14 cellular contexts compared by ENCODE assay signal in the genomic region with DNA sequence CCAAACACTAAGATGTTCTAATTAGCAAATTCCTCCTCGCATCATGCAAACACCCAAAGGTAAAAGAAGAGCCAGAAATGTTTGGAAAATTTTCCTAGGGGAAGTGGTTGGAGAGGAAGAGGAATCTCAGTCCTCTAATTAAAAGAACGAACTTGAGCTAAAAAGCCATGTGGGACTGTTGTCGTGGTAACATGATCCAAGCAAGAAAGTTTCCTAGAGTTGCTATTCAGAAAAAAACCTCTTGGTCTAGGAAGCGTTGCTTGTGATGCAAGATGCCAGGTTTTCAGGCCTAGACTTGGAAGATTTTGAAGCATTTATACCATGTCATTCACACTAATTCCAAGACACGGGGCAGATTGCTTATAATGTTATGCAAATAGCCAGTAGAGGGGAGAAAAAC.
"Had no signal": no experiment of that assay in that cellular context is flagged by ENCODE, and none has a peak within 500 bp of the region (broad histone marks: within the 10 kb centered on the region; RNA-seq: fewer than 3 reads in every experiment).

No MANE protein-coding gene starts in this region.

- DNase-seq: activated CD4-positive, alpha-beta T cell treated with anti-CD3 and anti-CD28 coated beads, Interleukin-2, amount 50 U/mL, for 1 hour; activated naive CD4-positive, alpha-beta T cell treated with anti-CD3 and anti-CD28 coated beads for 36 hours; activated T-cell treated with anti-CD3 and anti-CD28 coated beads for 4 hours; effector CD8-positive, alpha-beta T cell; glutamatergic neuron; left cardiac atrium; nephron progenitor cell; retina; stimulated activated CD4-positive, alpha-beta T cell treated with anti-CD3 and anti-CD28 coated beads, Interleukin-4, amount 100 ng/mL, for 4 hours; stimulated activated naive CD8-positive, alpha-beta T cell treated with anti-CD3 and anti-CD28 coated beads, Interleukin-15, amount 100 ng/mL, for 72 hours had no signal

- H3K4me3 ChIP-seq: coronary artery, thoracic aorta had no signal

- ATAC-seq: activated T-helper 17 cell treated with anti-CD3 and anti-CD28 coated beads, Interleukin-2, amount 50 U/mL, for 72 hours; left cardiac atrium; stimulated activated naive CD8-positive, alpha-beta T cell treated with anti-CD3 and anti-CD28 coated beads, Interleukin-15, amount 100 ng/mL, for 72 hours; WTC11 had no signal

- H3K36me3 ChIP-seq: thoracic aorta had no signal

- H3K27ac ChIP-seq: coronary artery, thoracic aorta had no signal

- H3K9me3 ChIP-seq: thoracic aorta had no signal
